In the genomic region with DNA sequence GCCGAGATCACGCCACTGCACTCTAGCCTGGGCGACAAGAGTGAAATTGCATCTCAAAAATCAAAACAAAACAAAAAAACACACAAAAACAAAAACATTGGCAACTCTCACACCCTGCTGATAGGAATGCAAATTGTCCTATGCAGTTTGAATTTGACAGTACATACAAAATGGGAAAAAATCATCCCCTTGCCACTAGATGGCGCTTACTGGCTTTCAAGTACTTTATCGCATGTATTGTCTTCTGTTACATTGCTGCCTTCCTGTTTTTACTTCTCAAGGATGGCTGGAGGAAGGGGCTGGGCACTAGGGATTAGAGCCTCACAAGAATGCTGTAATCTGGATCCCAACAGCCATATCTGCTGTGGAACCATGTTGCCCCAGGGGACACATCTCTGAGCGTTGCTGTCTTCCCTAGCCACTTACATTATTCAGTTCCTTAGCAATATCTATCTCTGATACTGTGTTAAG, we compare ENCODE assay signal across 1 cellular context.
TF ChIP-seq lines count a peak whose summit lies in the region.

No MANE protein-coding gene starts in this region.

TF ChIP-seq in HepG2, 621 proteins besides CTCF, POLR2A, EP300 and RAD21 (continued from another document and continues in another):
- TF ChIP-seq ZNF138 (CRISPR knock-in tag; IDR thresholded peaks at IDR 0.05; ENCODE audit: low read depth) (no peak), ZBTB25 (CRISPR knock-in tag; IDR thresholded peaks at IDR 0.05) (no peak), PREB (CRISPR knock-in tag; IDR thresholded peaks at IDR 0.05) (no peak), KAT8 (CRISPR knock-in tag; IDR thresholded peaks at IDR 0.05) (0 out of 2 replicates have a peak, but pooled peaks have one; percentile 16), ZNF335 (CRISPR knock-in tag; IDR thresholded peaks at IDR 0.05) (0 out of 2 replicates have a peak, but pooled peaks have one; percentile 33), KIAA2018 (CRISPR knock-in tag; IDR thresholded peaks at IDR 0.05; ENCODE audit: borderline replicate concordance) (no peak), GRHL1 (CRISPR knock-in tag; conservative IDR thresholded peaks at IDR 0.05) (no peak), ZNF672 (CRISPR knock-in tag; IDR thresholded peaks at IDR 0.05) (no peak), ZKSCAN8 (CRISPR knock-in tag; IDR thresholded peaks at IDR 0.05; ENCODE audit: borderline replicate concordance) (peak; percentile 39; the same call in 1 of the 2 replicates), PATZ1 (CRISPR knock-in tag; IDR thresholded peaks at IDR 0.05) (peak; percentile 10; the same call in 1 of the 2 replicates), TBP (CRISPR knock-in tag; IDR thresholded peaks at IDR 0.05) (no peak), CBX2 (IDR thresholded peaks at IDR 0.05; ENCODE audit: low read depth, low read length) (no peak), CBX2 (CRISPR knock-in tag; IDR thresholded peaks at IDR 0.05; ENCODE audit: low read depth) (no peak), SOX5 (CRISPR knock-in tag; IDR thresholded peaks at IDR 0.05; ENCODE audit: borderline replicate concordance) (peak; percentile 51; the same call in 1 of the 2 replicates), ZNF670 (CRISPR knock-in tag; IDR thresholded peaks at IDR 0.05; ENCODE audit: borderline replicate concordance) (no peak), TAF15 (IDR thresholded peaks at IDR 0.05; ENCODE audit: low read depth, low read length, poor library complexity, severe bottlenecking) (no peak), ZNF687 (CRISPR knock-in tag; IDR thresholded peaks at IDR 0.05) (no peak), ZNF30 (CRISPR knock-in tag; IDR thresholded peaks at IDR 0.05) (no peak), NR2C2 (CRISPR knock-in tag; IDR thresholded peaks at IDR 0.05; ENCODE audit: borderline replicate concordance) (no peak)
- TF ChIP-seq, protein P1, sequence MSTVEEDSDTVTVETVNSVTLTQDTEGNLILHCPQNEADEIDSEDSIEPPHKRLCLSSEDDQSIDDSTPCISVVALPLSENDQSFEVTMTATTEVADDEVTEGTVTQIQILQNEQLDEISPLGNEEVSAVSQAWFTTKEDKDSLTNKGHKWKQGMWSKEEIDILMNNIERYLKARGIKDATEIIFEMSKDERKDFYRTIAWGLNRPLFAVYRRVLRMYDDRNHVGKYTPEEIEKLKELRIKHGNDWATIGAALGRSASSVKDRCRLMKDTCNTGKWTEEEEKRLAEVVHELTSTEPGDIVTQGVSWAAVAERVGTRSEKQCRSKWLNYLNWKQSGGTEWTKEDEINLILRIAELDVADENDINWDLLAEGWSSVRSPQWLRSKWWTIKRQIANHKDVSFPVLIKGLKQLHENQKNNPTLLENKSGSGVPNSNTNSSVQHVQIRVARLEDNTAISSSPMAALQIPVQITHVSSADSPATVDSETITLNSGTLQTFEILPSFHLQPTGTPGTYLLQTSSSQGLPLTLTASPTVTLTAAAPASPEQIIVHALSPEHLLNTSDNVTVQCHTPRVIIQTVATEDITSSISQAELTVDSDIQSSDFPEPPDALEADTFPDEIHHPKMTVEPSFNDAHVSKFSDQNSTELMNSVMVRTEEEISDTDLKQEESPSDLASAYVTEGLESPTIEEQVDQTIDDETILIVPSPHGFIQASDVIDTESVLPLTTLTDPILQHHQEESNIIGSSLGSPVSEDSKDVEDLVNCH (CRISPR knock-in tag; IDR thresholded peaks at IDR 0.05): no peak
- TF ChIP-seq, protein P2, sequence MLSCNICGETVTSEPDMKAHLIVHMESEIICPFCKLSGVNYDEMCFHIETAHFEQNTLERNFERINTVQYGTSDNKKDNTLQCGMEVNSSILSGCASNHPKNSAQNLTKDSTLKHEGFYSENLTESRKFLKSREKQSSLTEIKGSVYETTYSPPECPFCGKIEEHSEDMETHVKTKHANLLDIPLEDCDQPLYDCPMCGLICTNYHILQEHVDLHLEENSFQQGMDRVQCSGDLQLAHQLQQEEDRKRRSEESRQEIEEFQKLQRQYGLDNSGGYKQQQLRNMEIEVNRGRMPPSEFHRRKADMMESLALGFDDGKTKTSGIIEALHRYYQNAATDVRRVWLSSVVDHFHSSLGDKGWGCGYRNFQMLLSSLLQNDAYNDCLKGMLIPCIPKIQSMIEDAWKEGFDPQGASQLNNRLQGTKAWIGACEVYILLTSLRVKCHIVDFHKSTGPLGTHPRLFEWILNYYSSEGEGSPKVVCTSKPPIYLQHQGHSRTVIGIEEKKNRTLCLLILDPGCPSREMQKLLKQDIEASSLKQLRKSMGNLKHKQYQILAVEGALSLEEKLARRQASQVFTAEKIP (CRISPR knock-in tag; IDR thresholded peaks at IDR 0.05; ENCODE audit: borderline replicate concordance): no peak
- TF ChIP-seq, protein P3, sequence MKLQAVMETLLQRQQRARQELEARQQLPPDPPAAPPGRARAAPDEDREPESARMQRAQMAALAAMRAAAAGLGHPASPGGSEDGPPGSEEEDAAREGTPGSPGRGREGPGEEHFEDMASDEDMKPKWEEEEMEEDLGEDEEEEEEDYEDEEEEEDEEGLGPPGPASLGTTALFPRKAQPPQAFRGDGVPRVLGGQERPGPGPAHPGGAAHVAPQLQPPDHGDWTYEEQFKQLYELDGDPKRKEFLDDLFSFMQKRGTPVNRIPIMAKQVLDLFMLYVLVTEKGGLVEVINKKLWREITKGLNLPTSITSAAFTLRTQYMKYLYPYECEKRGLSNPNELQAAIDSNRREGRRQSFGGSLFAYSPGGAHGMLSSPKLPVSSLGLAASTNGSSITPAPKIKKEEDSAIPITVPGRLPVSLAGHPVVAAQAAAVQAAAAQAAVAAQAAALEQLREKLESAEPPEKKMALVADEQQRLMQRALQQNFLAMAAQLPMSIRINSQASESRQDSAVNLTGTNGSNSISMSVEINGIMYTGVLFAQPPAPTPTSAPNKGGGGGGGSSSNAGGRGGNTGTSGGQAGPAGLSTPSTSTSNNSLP (IDR thresholded peaks at IDR 0.05; ENCODE audit: low read depth, low read length): 0 out of 2 replicates have a peak, but pooled peaks have one; percentile 14
